ENCODE assay signal across 25 cellular contexts in genomic region chr6:100100776-100101175, GRCh38.
"Had no signal": no experiment of that assay in that cellular context is flagged by ENCODE, and none has a peak within 500 bp of the region (broad histone marks: within the 10 kb centered on the region; RNA-seq: fewer than 3 reads in every experiment).

No MANE protein-coding gene starts in this region.

- H3K27ac ChIP-seq: adrenal gland, breast epithelium, SJSA1 had no signal

- H3K36me3 ChIP-seq: adrenal gland, breast epithelium, SJSA1 had no signal

- H3K27me3 ChIP-seq: SJSA1 had no signal

- H3K9me3 ChIP-seq: adrenal gland, breast epithelium, SJSA1 had no signal

- H3K4me1 ChIP-seq: adrenal gland, breast epithelium had no signal

- H3K4me3 ChIP-seq: adrenal gland, breast epithelium, SJSA1 had no signal

- DNase-seq: activated B cell treated with CpG ODN at 0.5 μM for 24 hours; activated CD4-positive, alpha-beta T cell treated with anti-CD3 and anti-CD28 coated beads for 1 hour; activated CD4-positive, alpha-beta T cell treated with anti-CD3 and anti-CD28 coated beads, Interleukin-2, amount 10 ng/mL, durations not matched to agents 24 days and 14 days; activated CD4-positive, alpha-beta T cell treated with anti-CD3 and anti-CD28 coated beads, Interleukin-2, amount 50 U/mL, for 48 hours; activated CD8-positive, alpha-beta memory T cell treated with anti-CD3 and anti-CD28 coated beads for 24 hours; activated gamma-delta T cell treated with Interleukin-2 at 50 U/mL for 16 hours; activated naive CD4-positive, alpha-beta T cell treated with anti-CD3 and anti-CD28 coated beads, Interleukin-2, amount 10 ng/mL, durations not matched to agents 7 days and 5 days; activated naive CD8-positive, alpha-beta T cell treated with anti-CD3 and anti-CD28 coated beads, Interleukin-2, amount 10 ng/mL, durations not matched to agents 7 days and 5 days; activated T-cell treated with anti-CD3 and anti-CD28 coated beads, Interleukin-2, amount 50 U/mL, for 72 hours; adrenal gland; anterior cingulate cortex; cortex of kidney; NCI-H1105 treated with DMSO at 0.1 percent for 48 hours; NCI-H1930; NCI-H2171; NCI-H2227 treated with DMSO at 0.1 percent for 48 hours; NCI-H446 treated with DMSO at 0.1 percent for 48 hours; NCI-H524 treated with DMSO at 0.1 percent for 48 hours; NCI-H774; NK-92 treated with Interleukin-12 subunit alpha and Interleukin-12 subunit beta, amount 100 ng/mL, for 24 hours; SHP77; T-helper 17 cell; T-helper 9 cell had no signal
